In genomic region chr5:53035868-53036381, GRCh38 we compare ENCODE assay signal across 10 cellular contexts. TPM values are rescaled to one million over a fixed set of nuclear protein-coding genes. Genes with fewer than 3 reads are reported as not detected.
DNase-seq lines count a peak whose midpoint lies in the region; ATAC-seq, FAIRE-seq and TF ChIP-seq lines count a peak whose summit lies in the region.
"Had no signal": no experiment of that assay in that cellular context is flagged by ENCODE, and none has a peak within 500 bp of the region (broad histone marks: within the 10 kb centered on the region; RNA-seq: fewer than 3 reads in every experiment).

No MANE protein-coding gene starts in this region.

- no peaks in the 10 kb centered on the region for H3K36me3 Mint-ChIP-seq in mesothelial cell of epicardium
- H3K36me3 Mint-ChIP-seq: stimulated activated memory B cell treated with anti-CD40 and anti-IgM and Interleukin-4, amounts not matched to agents 10 μg/mL and 1 μg/mL and 100 μg/mL, for 72 hours had no signal

- H4K20me1 ChIP-seq in keratinocyte (ENCODE audit: control insufficient read depth, extremely low read depth, insufficient read depth, low read length), result no peaks in the 10 kb centered on the region

- TF ChIP-seq CTCF in keratinocyte (optimal IDR thresholded peaks at IDR 0.05 in 1 of 3, IDR thresholded peaks at IDR 0.05 in 1 of 3, conservative IDR thresholded peaks at IDR 0.05 in 1 of 3; ENCODE audit: extremely low read depth in 1 of 3, insufficient read depth in 2 of 3, low read length in 3 of 3) (peak; percentile 1 to 46 (median 29)), mesothelial cell of epicardium (IDR thresholded peaks at IDR 0.05; ENCODE audit: unreplicated experiment) (no peak), upper lobe of right lung (IDR thresholded peaks at IDR 0.05) (no peak)

- H3K36me3 ChIP-seq in keratinocyte (ENCODE audit: control insufficient read depth in 2 of 2, extremely low read depth in 1 of 2, insufficient read depth in 2 of 2, low read length in 2 of 2), result peaks cover 0 to 6% of the 10 kb centered on the region in 2 experiments
- H3K36me3 ChIP-seq in upper lobe of right lung, result no peaks in the 10 kb centered on the region

- no peaks in the 10 kb centered on the region for H3K9me3 ChIP-seq in keratinocyte (ENCODE audit: control insufficient read depth, low read depth, low read length)
- H3K9me3 ChIP-seq in upper lobe of right lung, result no peaks in the 10 kb centered on the region

- H3K4me2 ChIP-seq in keratinocyte (ENCODE audit: control insufficient read depth, extremely low read depth, insufficient read depth, low read depth, low read length), result peak overlapping the region; percentile 75

- H3K4me3 ChIP-seq in keratinocyte (ENCODE audit: control insufficient read depth in 2 of 3, extremely low read depth in 1 of 3, insufficient read depth in 2 of 3, low read depth in 1 of 3, low read length in 3 of 3), result no peak overlapping the region
- no peak overlapping the region for H3K4me3 ChIP-seq in upper lobe of right lung

- H3K4me3 Mint-ChIP-seq in mesothelial cell of epicardium, result no peak overlapping the region
- H3K4me3 Mint-ChIP-seq: stimulated activated memory B cell treated with anti-CD40 and anti-IgM and Interleukin-4, amounts not matched to agents 10 μg/mL and 1 μg/mL and 100 μg/mL, for 72 hours had no signal

- dilution Hi-C loops in keratinocyte (cut with MboI; ENCODE audit: extremely low pct_ligation_motif_present, low sequenced_read_pairs), result no loop called here

- peaks cover 40% of the 10 kb centered on the region for H3K79me2 ChIP-seq in keratinocyte (ENCODE audit: control insufficient read depth, insufficient read depth, low read length)

- intact Hi-C loops in upper lobe of right lung (cut with DNase I), result no loop called here

- H3K4me1 ChIP-seq in keratinocyte (ENCODE audit: control insufficient read depth, extremely low read depth, insufficient read depth, low read length) (peaks cover 84% of the 10 kb centered on the region), upper lobe of right lung (peaks cover 45% of the 10 kb centered on the region)

- H3K27me3 Mint-ChIP-seq in mesothelial cell of epicardium (ENCODE audit: low read depth), result no peaks in the 10 kb centered on the region
- H3K27me3 Mint-ChIP-seq: stimulated activated memory B cell treated with anti-CD40 and anti-IgM and Interleukin-4, amounts not matched to agents 10 μg/mL and 1 μg/mL and 100 μg/mL, for 72 hours had no signal

- H3K27me3 ChIP-seq in keratinocyte (ENCODE audit: control insufficient read depth, extremely low read depth, insufficient read depth, low read length) (no peaks in the 10 kb centered on the region), upper lobe of right lung (no peaks in the 10 kb centered on the region)

- H3K9ac ChIP-seq in keratinocyte (ENCODE audit: control insufficient read depth, extremely low read depth, insufficient read depth, low read length), result no peak overlapping the region

- H3K27ac Mint-ChIP-seq in mesothelial cell of epicardium, result no peak overlapping the region
- H3K27ac Mint-ChIP-seq: stimulated activated memory B cell treated with anti-CD40 and anti-IgM and Interleukin-4, amounts not matched to agents 10 μg/mL and 1 μg/mL and 100 μg/mL, for 72 hours had no signal

- H3K4me1 Mint-ChIP-seq in mesothelial cell of epicardium, result peaks cover 26% of the 10 kb centered on the region

- ATAC-seq in HG02759 (IDR thresholded peaks at IDR 0.05; ENCODE audit: unreplicated experiment), result peak; percentile 69
- no peak for ATAC-seq in GM19324 (IDR thresholded peaks at IDR 0.05; ENCODE audit: low FRiP score, unreplicated experiment)
- no peak for ATAC-seq in upper lobe of right lung
- ATAC-seq: stimulated activated memory B cell treated with anti-CD40 and anti-IgM and Interleukin-4, amounts not matched to agents 10 μg/mL and 1 μg/mL and 100 μg/mL, for 72 hours had no signal

- H3K9me3 Mint-ChIP-seq in mesothelial cell of epicardium, result no peaks in the 10 kb centered on the region
- H3K9me3 Mint-ChIP-seq: stimulated activated memory B cell treated with anti-CD40 and anti-IgM and Interleukin-4, amounts not matched to agents 10 μg/mL and 1 μg/mL and 100 μg/mL, for 72 hours had no signal

- no peak overlapping the region for H2AFZ ChIP-seq in keratinocyte (ENCODE audit: control insufficient read depth, low read length)

- DNase-seq in DMS53 treated with DMSO at 0.1 percent for 48 hours (lab: John Stamatoyannopoulos, UW; ENCODE audit: unreplicated experiment), result peak; percentile 2
- DNase-seq in SW 1271 (lab: John Stamatoyannopoulos, UW), result peak; percentile 41 to 62
- DNase-seq in keratinocyte (ENCODE audit: low read depth, low spot score), result peak; percentile 88
- DNase-seq in mesothelial cell of epicardium (ENCODE audit: low spot score in 2 of 2, unreplicated experiment in 2 of 2), result no peak
- no peak for DNase-seq in T-helper 1 cell
- DNase-seq in upper lobe of right lung, result no peak
- DNase-seq: NCI-H1105 treated with DMSO at 0.1 percent for 48 hours had no signal

- H3K27ac ChIP-seq in keratinocyte (ENCODE audit: control insufficient read depth, insufficient read depth, low read length) (peak overlapping the region; percentile 96), upper lobe of right lung (no peak overlapping the region)

- peak; percentile 98 for FAIRE-seq in keratinocyte (lab: Jason Lieb, UNC)

- no peaks in the 10 kb centered on the region for H3K9me1 ChIP-seq in keratinocyte (ENCODE audit: control insufficient read depth, extremely low read depth, insufficient read depth, low read length)

RNA-seq across cellular contexts. Expression of gene ITGA2, which starts 46.8 kb away (rescaled TPM):
- 75.4 to 112 TPM (median 107 TPM) in 3 replicates for polyA plus RNA-seq in keratinocyte
- polyA plus RNA-seq in keratinocyte (2011; ENCODE audit: low read depth), result 8.1 TPM
- polyA plus RNA-seq in keratinocyte (2011; cell fraction: cytosol; rRNA removed), result 14.3 and 31.7 TPM in 2 replicates
- 139 and 168 TPM in 2 replicates for polyA plus RNA-seq in keratinocyte (2011; cell fraction: nucleus; rRNA removed)
- polyA plus RNA-seq in keratinocyte (2012; ENCODE audit: low replicate concordance), result 21.1 and 96.1 TPM in 2 replicates
- polyA minus RNA-seq in keratinocyte, result 143 to 270 TPM (median 175 TPM) in 3 replicates
- 71.6 TPM for polyA minus RNA-seq in keratinocyte (2011; cell fraction: cytosol; rRNA and poly(A)+ RNA removed)
- 267 and 529 TPM in 2 replicates for polyA minus RNA-seq in keratinocyte (2011; cell fraction: nucleus; rRNA and poly(A)+ RNA removed)
- total RNA-seq in mesothelial cell of epicardium (4.1 to 4.7 TPM (median 4.1 TPM) in 3 replicates), upper lobe of right lung (17.7 TPM)

Comparison
In these comparisons a context has a peak if more than half of its experiments do, and no peak if none do; other contexts are left out.
1. DNase-seq: peak in DMS53 treated with DMSO at 0.1 percent for 48 hours (single experiment), SW 1271 (2 of 2) and keratinocyte (single experiment); none in mesothelial cell of epicardium (0 of 2), T-helper 1 cell (0 of 5) and upper lobe of right lung (single experiment).
2. CTCF ChIP-seq: peak in keratinocyte (3 of 3); none in mesothelial cell of epicardium (single experiment) and upper lobe of right lung (single experiment).